ENCODE assay signal across 9 cellular contexts in the genomic region with DNA sequence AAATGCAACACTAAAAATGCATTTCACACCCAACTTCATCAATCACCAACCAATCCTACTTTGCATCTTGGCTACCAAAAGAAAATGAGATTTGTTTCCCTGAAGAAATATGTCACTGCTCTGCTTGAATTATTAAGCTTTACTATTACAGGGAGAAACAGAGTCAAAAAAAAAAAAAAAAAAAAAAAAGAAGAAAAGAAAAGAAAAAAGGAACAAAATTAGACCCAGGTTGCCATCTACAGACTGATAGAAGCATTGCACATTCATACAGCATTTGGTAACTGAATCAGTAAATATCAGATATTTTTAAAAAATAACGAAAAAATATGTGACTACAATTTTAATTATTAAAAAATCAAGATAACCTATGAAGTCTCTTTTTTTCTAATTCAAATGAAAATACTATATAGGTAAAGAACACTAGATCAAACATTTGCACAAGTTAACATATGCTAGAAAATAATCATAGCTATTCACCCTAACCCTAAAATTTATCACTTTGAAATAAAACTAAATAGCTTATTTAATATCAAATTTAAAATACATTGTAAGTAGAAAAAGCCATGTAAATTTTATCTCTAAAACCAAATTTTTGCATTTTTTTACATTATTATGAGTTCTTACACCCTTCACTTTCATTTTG.
DNase-seq lines count a peak whose midpoint lies in the region; ATAC-seq and TF ChIP-seq lines count a peak whose summit lies in the region.
"Had no signal": no experiment of that assay in that cellular context is flagged by ENCODE, and none has a peak within 500 bp of the region (broad histone marks: within the 10 kb centered on the region; RNA-seq: fewer than 3 reads in every experiment).

No MANE protein-coding gene starts in this region.

- no peaks in the 10 kb centered on the region for H3K9me3 ChIP-seq in adrenal gland (replicated peaks in 1 of 3)

- no peak for ATAC-seq in GM21528 (IDR thresholded peaks at IDR 0.05; ENCODE audit: low FRiP score, unreplicated experiment)
- no peak for ATAC-seq in naive thymus-derived CD8-positive, alpha-beta T cell

- TF ChIP-seq CTCF in adrenal gland (IDR thresholded peaks at IDR 0.05) (peak; percentile 21 to 59 (median 38)), mesothelial cell of epicardium (IDR thresholded peaks at IDR 0.05; ENCODE audit: unreplicated experiment) (peak; percentile 69)

- intact Hi-C loops in adrenal gland (cut with DNase I), result no loop called here

- H3K27ac Mint-ChIP-seq in mesothelial cell of epicardium, result peak overlapping the region; percentile 55
- no peak overlapping the region for H3K27ac Mint-ChIP-seq in naive thymus-derived CD8-positive, alpha-beta T cell

- H3K9me3 Mint-ChIP-seq in mesothelial cell of epicardium, result no peaks in the 10 kb centered on the region
- no peaks in the 10 kb centered on the region for H3K9me3 Mint-ChIP-seq in naive thymus-derived CD8-positive, alpha-beta T cell

- no peak for TF ChIP-seq POLR2A in adrenal gland (IDR thresholded peaks at IDR 0.05)

- H3K4me1 Mint-ChIP-seq in mesothelial cell of epicardium, result peaks cover 55% of the 10 kb centered on the region
- H3K4me1 Mint-ChIP-seq in naive thymus-derived CD8-positive, alpha-beta T cell, result no peaks in the 10 kb centered on the region

- H3K4me3 ChIP-seq in adrenal gland, result no peak overlapping the region

- no peak overlapping the region for H3K27ac ChIP-seq in adrenal gland
- H3K27ac ChIP-seq: epithelial cell of prostate had no signal

- no peak overlapping the region for H3K4me3 Mint-ChIP-seq in mesothelial cell of epicardium
- no peak overlapping the region for H3K4me3 Mint-ChIP-seq in naive thymus-derived CD8-positive, alpha-beta T cell

- H3K27me3 Mint-ChIP-seq in mesothelial cell of epicardium (ENCODE audit: low read depth), result no peaks in the 10 kb centered on the region
- peaks cover 2 to 19% (median 6%) of the 10 kb centered on the region in 5 donors for H3K27me3 Mint-ChIP-seq in naive thymus-derived CD8-positive, alpha-beta T cell

- no peaks in the 10 kb centered on the region for H3K36me3 Mint-ChIP-seq in mesothelial cell of epicardium
- no peaks in the 10 kb centered on the region for H3K36me3 Mint-ChIP-seq in naive thymus-derived CD8-positive, alpha-beta T cell

- H3K36me3 ChIP-seq in adrenal gland (replicated peaks in 1 of 2), result no peaks in the 10 kb centered on the region

- DNase-seq in Daoy (ENCODE audit: low read depth), result peak; percentile 21
- DNase-seq in M059J (ENCODE audit: low read depth), result peak; percentile 32
- no peak for DNase-seq in adrenal gland
- no peak for DNase-seq in mesothelial cell of epicardium (ENCODE audit: low spot score in 2 of 2, unreplicated experiment in 2 of 2)
- no peak for DNase-seq in stimulated activated CD8-positive, alpha-beta memory T cell treated with anti-CD3 and anti-CD28 coated beads, Interleukin-4, amount 100 ng/mL, for 48 hours
- no peak for DNase-seq in occipital lobe (lab: John Stamatoyannopoulos, UW)
- no peak for DNase-seq in naive thymus-derived CD8-positive, alpha-beta T cell

- WGBS in adrenal gland, 4 donors, result 3 to 6% (median 4%) methylated on average over 1 of the region's 1 CpG

- POLR2A ChIA-PET in naive thymus-derived CD8-positive, alpha-beta T cell (lab: Charles Lee), result no interaction called here

- H3K27me3 ChIP-seq in adrenal gland, result no peaks in the 10 kb centered on the region

- no peaks in the 10 kb centered on the region for H3K4me1 ChIP-seq in adrenal gland (replicated peaks in 1 of 2)

Comparison
In these comparisons a context has a peak if more than half of its experiments do, and no peak if none do; other contexts are left out.
1. DNase-seq: peak in Daoy (single experiment) and M059J (single experiment); none in adrenal gland (0 of 7), mesothelial cell of epicardium (0 of 2), stimulated activated CD8-positive, alpha-beta memory T cell treated with anti-CD3 and anti-CD28 coated beads, Interleukin-4, amount 100 ng/mL, for 48 hours (single experiment), occipital lobe (single experiment) and naive thymus-derived CD8-positive, alpha-beta T cell (0 of 10).